In genomic region chr12:26317942-26318565, GRCh38 we compare ENCODE assay signal across 7 cellular contexts.
DNase-seq lines count a peak whose midpoint lies in the region; ATAC-seq and TF ChIP-seq lines count a peak whose summit lies in the region.

No MANE protein-coding gene starts in this region.

- H3K4me3 ChIP-seq in skeletal muscle tissue (ENCODE audit: low read length in 3 of 3) = no peak overlapping the region

- H3K4me1 Mint-ChIP-seq in brain = peaks cover 18% of the 10 kb centered on the region

- H3K27ac ChIP-seq in skeletal muscle tissue (ENCODE audit: low read depth, low read length) = peak overlapping the region; percentile 58

- peak overlapping the region in 3 of 5 experiments; percentile 36 to 89 (median 86) for H3K27ac Mint-ChIP-seq in brain

- no peaks in the 10 kb centered on the region for H3K9me3 ChIP-seq in skeletal muscle tissue (ENCODE audit: control insufficient read depth in 3 of 3, low read length in 3 of 3)

- H3K9me3 Mint-ChIP-seq in brain = peaks cover 21 to 28% (median 25%) of the 10 kb centered on the region in 5 experiments

- H3K36me3 ChIP-seq in skeletal muscle tissue (ENCODE audit: control insufficient read depth in 3 of 3, insufficient read depth in 3 of 3, low read length in 3 of 3) = no peaks in the 10 kb centered on the region

- H3K4me1 ChIP-seq in skeletal muscle tissue (ENCODE audit: control insufficient read depth in 3 of 3, insufficient read depth in 3 of 3, low read length in 3 of 3) = peaks cover 3 to 9% (median 8%) of the 10 kb centered on the region in 3 donors

- TF ChIP-seq CTCF in brain (conservative IDR thresholded peaks at IDR 0.05) = no peak

- no peaks in the 10 kb centered on the region for H3K36me3 Mint-ChIP-seq in brain

- H3K9ac ChIP-seq in skeletal muscle tissue (ENCODE audit: low read depth in 1 of 3, low read length in 3 of 3) = no peak overlapping the region

- ATAC-seq in GM19467 (IDR thresholded peaks at IDR 0.05; ENCODE audit: unreplicated experiment) (peak; percentile 46), HG03135 (IDR thresholded peaks at IDR 0.05; ENCODE audit: unreplicated experiment) (peak; percentile 69)

- DNase-seq in activated CD8-positive, alpha-beta memory T cell treated with anti-CD3 and anti-CD28 coated beads, Interleukin-2, amount 50 U/mL, for 48 hours = no peak
- DNase-seq in dedifferentiated amniotic fluid mesenchymal stem cell (ENCODE audit: extremely low spot score) = no peak
- no peak for DNase-seq in NCI-H2171 (lab: John Stamatoyannopoulos, UW)

- no peaks in the 10 kb centered on the region for H3K27me3 ChIP-seq in skeletal muscle tissue (ENCODE audit: control insufficient read depth in 3 of 3, insufficient read depth in 3 of 3, low read length in 3 of 3)

- H3K4me3 Mint-ChIP-seq in brain = peak overlapping the region in 1 of 5 experiments; percentile 43

- H3K27me3 Mint-ChIP-seq in brain = no peaks in the 10 kb centered on the region
